11 cellular contexts compared by ENCODE assay signal in genomic region chr9:127762111-127762676, GRCh38. TPM values are rescaled to one million over a fixed set of nuclear protein-coding genes. Genes with fewer than 3 reads are reported as not detected.
DNase-seq lines count a peak whose midpoint lies in the region; ATAC-seq and TF ChIP-seq lines count a peak whose summit lies in the region.
"Had no signal": no experiment of that assay in that cellular context is flagged by ENCODE, and none has a peak within 500 bp of the region (broad histone marks: within the 10 kb centered on the region; RNA-seq: fewer than 3 reads in every experiment).

No MANE protein-coding gene starts in this region.

- CTCF ChIA-PET in activated CD8-positive, alpha-beta T cell treated with anti-CD3 and anti-CD28 coated beads, Interleukin-2, amount 10 ng/mL, durations not matched to agents 7 days and 5 days (lab: Charles Lee): interaction anchor here (5.8 kb wide), 1 partner anchor 107 kb away, joined by 47 read pairs; no protein-coding TSS in a partner anchor

- POLR2A ChIA-PET in activated CD8-positive, alpha-beta T cell treated with anti-CD3 and anti-CD28 coated beads, Interleukin-2, amount 10 ng/mL, durations not matched to agents 7 days and 5 days (lab: Charles Lee): interaction anchor here (1.0 to 1.3 kb wide), 3 partner anchors 9 to 108 kb away, joined by 3 to 4 read pairs (median 3); no protein-coding TSS in a partner anchor

- no peak for ATAC-seq in activated CD8-positive, alpha-beta T cell treated with anti-CD3 and anti-CD28 coated beads, Interleukin-2, amount 10 ng/mL, durations not matched to agents 7 days and 5 days
- ATAC-seq in gastrocnemius medialis (peak; percentile 46 to 66), HG03354 (IDR thresholded peaks at IDR 0.05; ENCODE audit: poor library complexity, severe bottlenecking, unreplicated experiment) (no peak), HG03460 (IDR thresholded peaks at IDR 0.05; ENCODE audit: unreplicated experiment) (no peak)
- ATAC-seq: HCT116 had no signal

- H3K4me1 ChIP-seq in gastrocnemius medialis: peaks cover 3 to 5% of the 10 kb centered on the region in 2 donors

- no peaks in the 10 kb centered on the region for H3K9me3 ChIP-seq in gastrocnemius medialis

- peak overlapping the region; percentile 29 to 81 (median 64) for H3K27ac ChIP-seq in gastrocnemius medialis

- intact Hi-C loops in gastrocnemius medialis (cut with DNase I; ENCODE audit: low total_unique reads): no loop called here

- H3K27me3 ChIP-seq in gastrocnemius medialis: peaks cover 0 to under 1% (median 0%) of the 10 kb centered on the region in 3 donors

- in situ Hi-C loops in gastrocnemius medialis (cut with MboI; ENCODE audit: low sequenced_read_pairs in 4 of 4): no loop called here

- H3K36me3 ChIP-seq in gastrocnemius medialis: no peaks in the 10 kb centered on the region

- peaks cover 19 to 26% (median 23%) of the 10 kb centered on the region in 3 donors for H3K4me1 Mint-ChIP-seq in IgD-negative memory B cell
- peaks cover 41% of the 10 kb centered on the region for H3K4me1 Mint-ChIP-seq in activated CD8-positive, alpha-beta T cell treated with anti-CD3 and anti-CD28 coated beads, Interleukin-2, amount 10 ng/mL, durations not matched to agents 7 days and 5 days (ENCODE audit: low read depth)

- H3K36me3 Mint-ChIP-seq in IgD-negative memory B cell: no peaks in the 10 kb centered on the region
- peaks cover 71% of the 10 kb centered on the region for H3K36me3 Mint-ChIP-seq in activated CD8-positive, alpha-beta T cell treated with anti-CD3 and anti-CD28 coated beads, Interleukin-2, amount 10 ng/mL, durations not matched to agents 7 days and 5 days (ENCODE audit: low read depth)

- no peak for DNase-seq in activated CD8-positive, alpha-beta T cell treated with anti-CD3 and anti-CD28 coated beads, Interleukin-2, amount 10 ng/mL, durations not matched to agents 7 days and 5 days
- DNase-seq in iPS-NIHi11 (ENCODE audit: low spot score): peak; percentile 21
- peak in 1 of 2 donors; percentile 42 for DNase-seq in gastrocnemius medialis
- DNase-seq in cerebellar cortex (ENCODE audit: low spot score): no peak
- no peak for DNase-seq in KG1 (lab: John Stamatoyannopoulos, UW)
- DNase-seq: DND-41, NCI-H2081 treated with DMSO at 0.1 percent for 48 hours had no signal

- H3K4me3 Mint-ChIP-seq in IgD-negative memory B cell: no peak overlapping the region
- H3K4me3 Mint-ChIP-seq in activated CD8-positive, alpha-beta T cell treated with anti-CD3 and anti-CD28 coated beads, Interleukin-2, amount 10 ng/mL, durations not matched to agents 7 days and 5 days: no peak overlapping the region

- no peak for TF ChIP-seq CTCF in gastrocnemius medialis (IDR thresholded peaks at IDR 0.05 in 4 of 5, conservative IDR thresholded peaks at IDR 0.05 in 1 of 5)

- no peaks in the 10 kb centered on the region for H3K27me3 Mint-ChIP-seq in IgD-negative memory B cell
- no peaks in the 10 kb centered on the region for H3K27me3 Mint-ChIP-seq in activated CD8-positive, alpha-beta T cell treated with anti-CD3 and anti-CD28 coated beads, Interleukin-2, amount 10 ng/mL, durations not matched to agents 7 days and 5 days (ENCODE audit: low read depth)

- TF ChIP-seq POLR2A in gastrocnemius medialis (IDR thresholded peaks at IDR 0.05): no peak

- H3K4me3 ChIP-seq in gastrocnemius medialis: peak overlapping the region; percentile 16 to 38 (median 30)

- no peaks in the 10 kb centered on the region for H3K9me3 Mint-ChIP-seq in IgD-negative memory B cell
- H3K9me3 Mint-ChIP-seq in activated CD8-positive, alpha-beta T cell treated with anti-CD3 and anti-CD28 coated beads, Interleukin-2, amount 10 ng/mL, durations not matched to agents 7 days and 5 days (ENCODE audit: insufficient read depth): no peaks in the 10 kb centered on the region

- peak overlapping the region in 2 of 3 donors; percentile 57 to 71 for H3K27ac Mint-ChIP-seq in IgD-negative memory B cell
- H3K27ac Mint-ChIP-seq in activated CD8-positive, alpha-beta T cell treated with anti-CD3 and anti-CD28 coated beads, Interleukin-2, amount 10 ng/mL, durations not matched to agents 7 days and 5 days: peak overlapping the region; percentile 56

RNA-seq across cellular contexts. Expression of gene SH2D3C, which starts 16.3 kb away (rescaled TPM):
- 76.1 TPM for polyA plus RNA-seq in IgD-negative memory B cell
- total RNA-seq in activated CD8-positive, alpha-beta T cell treated with anti-CD3 and anti-CD28 coated beads, Interleukin-2, amount 10 ng/mL, durations not matched to agents 7 days and 5 days: 10 to 100 TPM; 75.6 to 77.5 TPM
- 1 to 10 TPM; 4.7 to 8.1 (median 5.2) TPM for total RNA-seq in gastrocnemius medialis

RNA-seq across cellular contexts. Expression of gene CDK9, which starts 23.6 kb away (rescaled TPM):
- 65.3 TPM for polyA plus RNA-seq in IgD-negative memory B cell
- 100 to 1,000 TPM; 132 to 136 TPM for total RNA-seq in activated CD8-positive, alpha-beta T cell treated with anti-CD3 and anti-CD28 coated beads, Interleukin-2, amount 10 ng/mL, durations not matched to agents 7 days and 5 days
- total RNA-seq in gastrocnemius medialis: 10 to 100 TPM; 50.3 to 71.2 (median 51.2) TPM

RNA-seq across cellular contexts. Expression of gene TOR2A, which starts 27.1 kb away (rescaled TPM):
- polyA plus RNA-seq in IgD-negative memory B cell: 22.4 TPM
- 10 to 100 TPM; 27.0 to 29.1 TPM for total RNA-seq in activated CD8-positive, alpha-beta T cell treated with anti-CD3 and anti-CD28 coated beads, Interleukin-2, amount 10 ng/mL, durations not matched to agents 7 days and 5 days
- total RNA-seq in gastrocnemius medialis: 10 to 100 TPM in 2 of 4 donors, 1 to 10 TPM in 2; 3.2 to 10.6 (median 9.6) TPM

RNA-seq across cellular contexts. Expression of gene FPGS, which starts 40.5 kb away (rescaled TPM):
- 51.4 TPM for polyA plus RNA-seq in IgD-negative memory B cell
- total RNA-seq in activated CD8-positive, alpha-beta T cell treated with anti-CD3 and anti-CD28 coated beads, Interleukin-2, amount 10 ng/mL, durations not matched to agents 7 days and 5 days: 10 to 100 TPM; 91.5 to 98.3 TPM
- total RNA-seq in gastrocnemius medialis: 10 to 100 TPM; 36.4 to 87.6 (median 47.7) TPM

RNA-seq across cellular contexts. Expression of gene TTC16, which starts 46.3 kb away (rescaled TPM):
- polyA plus RNA-seq in IgD-negative memory B cell: not detected
- 1 to 10 TPM; 4.7 to 5.0 TPM for total RNA-seq in activated CD8-positive, alpha-beta T cell treated with anti-CD3 and anti-CD28 coated beads, Interleukin-2, amount 10 ng/mL, durations not matched to agents 7 days and 5 days
- not detected for total RNA-seq in gastrocnemius medialis

Comparison
In these comparisons a context has a peak if more than half of its experiments do, and no peak if none do; other contexts are left out.
1. ATAC-seq: peak in gastrocnemius medialis (2 of 2); none in activated CD8-positive, alpha-beta T cell treated with anti-CD3 and anti-CD28 coated beads, Interleukin-2, amount 10 ng/mL, durations not matched to agents 7 days and 5 days (single experiment), HG03354 (single experiment) and HG03460 (single experiment).
2. RNA of gene SH2D3C, which starts 16.3 kb away (total RNA-seq): 75.6 to 77.5 TPM in activated CD8-positive, alpha-beta T cell treated with anti-CD3 and anti-CD28 coated beads, Interleukin-2, amount 10 ng/mL, durations not matched to agents 7 days and 5 days; 4.7 to 8.1 TPM in gastrocnemius medialis; every median in the first group is over 4 times any median in the second.